8 cellular contexts compared by ENCODE assay signal in the genomic region with DNA sequence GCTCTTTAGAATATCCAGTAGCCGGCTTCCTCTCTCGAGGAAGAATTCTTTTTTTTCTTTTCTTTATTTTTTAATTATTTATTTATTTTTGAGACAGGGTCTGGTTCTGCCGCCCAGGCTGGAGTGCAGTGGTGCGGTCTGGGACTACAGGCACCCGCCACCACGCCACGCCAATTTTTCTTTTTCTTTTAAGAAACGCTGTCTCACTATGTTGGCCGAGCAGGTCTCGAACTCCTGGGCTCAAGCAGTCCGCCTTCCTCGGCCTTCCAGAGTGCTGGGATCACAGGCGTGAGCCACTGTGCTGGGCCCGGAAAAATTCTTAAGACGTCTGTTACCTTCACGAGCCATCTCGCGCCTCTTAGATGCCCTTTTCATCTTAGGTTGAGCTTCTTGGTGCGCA. TPM values are rescaled to one million over a fixed set of nuclear protein-coding genes. Genes with fewer than 3 reads are reported as not detected.
DNase-seq lines count a peak whose midpoint lies in the region; ATAC-seq lines count a peak whose summit lies in the region.

No MANE protein-coding gene starts in this region.

- H3K36me3 Mint-ChIP-seq in activated T-helper 17 cell treated with anti-CD3 and anti-CD28 coated beads, Interleukin-2, amount 50 U/mL, for 72 hours (ENCODE audit: low read depth) = no peaks in the 10 kb centered on the region
- H3K36me3 Mint-ChIP-seq in stimulated activated memory B cell treated with anti-CD40 and anti-IgM and Interleukin-4, amounts not matched to agents 10 μg/mL and 1 μg/mL and 100 μg/mL, for 72 hours = no peaks in the 10 kb centered on the region

- H3K9me3 ChIP-seq in HUES48 (ENCODE audit: control insufficient read depth, insufficient read depth, low read length) (no peaks in the 10 kb centered on the region), iPS-15b (ENCODE audit: control insufficient read depth, insufficient read depth, low read length) (no peaks in the 10 kb centered on the region)

- H3K4me3 Mint-ChIP-seq in activated T-helper 17 cell treated with anti-CD3 and anti-CD28 coated beads, Interleukin-2, amount 50 U/mL, for 72 hours = peak overlapping the region; percentile 77
- H3K4me3 Mint-ChIP-seq in stimulated activated memory B cell treated with anti-CD40 and anti-IgM and Interleukin-4, amounts not matched to agents 10 μg/mL and 1 μg/mL and 100 μg/mL, for 72 hours = peak overlapping the region; percentile 92

- H3K9ac ChIP-seq in HUES48 (ENCODE audit: low read depth, low read length) = no peak overlapping the region
- H3K9ac ChIP-seq in iPS-15b (ENCODE audit: low read depth, low read length) = no peak overlapping the region

- H3K27ac ChIP-seq in HUES48 (ENCODE audit: low read depth, low read length) = peak overlapping the region; percentile 97

- peak overlapping the region; percentile 99 for H3K4me3 ChIP-seq in HUES48 (ENCODE audit: low read depth, low read length)
- peak overlapping the region; percentile 88 for H3K4me3 ChIP-seq in iPS-15b (ENCODE audit: low read depth, low read length)

- peaks cover 16% of the 10 kb centered on the region for H3K4me1 Mint-ChIP-seq in activated T-helper 17 cell treated with anti-CD3 and anti-CD28 coated beads, Interleukin-2, amount 50 U/mL, for 72 hours
- peaks cover 47% of the 10 kb centered on the region for H3K4me1 Mint-ChIP-seq in stimulated activated memory B cell treated with anti-CD40 and anti-IgM and Interleukin-4, amounts not matched to agents 10 μg/mL and 1 μg/mL and 100 μg/mL, for 72 hours

- H3K27me3 ChIP-seq in HUES48 (ENCODE audit: control insufficient read depth, insufficient read depth, low read length) (no peaks in the 10 kb centered on the region; the same call in 1 of the 2 replicates), iPS-15b (ENCODE audit: control insufficient read depth, insufficient read depth, low read length) (no peaks in the 10 kb centered on the region)

- peak overlapping the region; percentile 88 for H3K27ac Mint-ChIP-seq in activated T-helper 17 cell treated with anti-CD3 and anti-CD28 coated beads, Interleukin-2, amount 50 U/mL, for 72 hours
- H3K27ac Mint-ChIP-seq in stimulated activated memory B cell treated with anti-CD40 and anti-IgM and Interleukin-4, amounts not matched to agents 10 μg/mL and 1 μg/mL and 100 μg/mL, for 72 hours = peak overlapping the region; percentile 84

- H3K36me3 ChIP-seq in HUES48 (ENCODE audit: control insufficient read depth, insufficient read depth, low read length) (no peaks in the 10 kb centered on the region), iPS-15b (ENCODE audit: control insufficient read depth, insufficient read depth, low read length) (no peaks in the 10 kb centered on the region)

- H3K27me3 Mint-ChIP-seq in activated T-helper 17 cell treated with anti-CD3 and anti-CD28 coated beads, Interleukin-2, amount 50 U/mL, for 72 hours = no peaks in the 10 kb centered on the region
- no peaks in the 10 kb centered on the region for H3K27me3 Mint-ChIP-seq in stimulated activated memory B cell treated with anti-CD40 and anti-IgM and Interleukin-4, amounts not matched to agents 10 μg/mL and 1 μg/mL and 100 μg/mL, for 72 hours

- no peaks in the 10 kb centered on the region for H3K9me3 Mint-ChIP-seq in activated T-helper 17 cell treated with anti-CD3 and anti-CD28 coated beads, Interleukin-2, amount 50 U/mL, for 72 hours
- H3K9me3 Mint-ChIP-seq in stimulated activated memory B cell treated with anti-CD40 and anti-IgM and Interleukin-4, amounts not matched to agents 10 μg/mL and 1 μg/mL and 100 μg/mL, for 72 hours = no peaks in the 10 kb centered on the region

- DNase-seq in ureter (ENCODE audit: low spot score) (no peak), mesenteric fat pad (ENCODE audit: low spot score) (no peak)

- H3K4me1 ChIP-seq in HUES48 (ENCODE audit: control insufficient read depth, insufficient read depth, low read length) (peaks cover 18% of the 10 kb centered on the region), iPS-15b (ENCODE audit: control insufficient read depth, insufficient read depth, low read length) (peaks cover 7% of the 10 kb centered on the region)

- no peak for ATAC-seq in activated T-helper 17 cell treated with anti-CD3 and anti-CD28 coated beads, Interleukin-2, amount 50 U/mL, for 72 hours (replicated peaks)
- ATAC-seq in stimulated activated memory B cell treated with anti-CD40 and anti-IgM and Interleukin-4, amounts not matched to agents 10 μg/mL and 1 μg/mL and 100 μg/mL, for 72 hours = no peak
- no peak for ATAC-seq in GM18502 (IDR thresholded peaks at IDR 0.05; ENCODE audit: poor library complexity, unreplicated experiment)
- ATAC-seq in GM21576 (IDR thresholded peaks at IDR 0.05; ENCODE audit: unreplicated experiment) = no peak

RNA-seq across cellular contexts. Expression of a gene that starts 0.9 kb away (rescaled TPM):
- 10 to 100 TPM; 32.0 to 36.4 TPM for total RNA-seq in activated T-helper 17 cell treated with anti-CD3 and anti-CD28 coated beads, Interleukin-2, amount 50 U/mL, for 72 hours
- total RNA-seq in ureter = 67.7 TPM
- total RNA-seq in mesenteric fat pad = 34.8 TPM
